Comparison of ENCODE assay signal across 9 cellular contexts in genomic region chr2:241734208-241734466, GRCh38.
A peak's percentile ranks its signal among the peaks of the same experiment; 100 is the strongest.
DNase-seq lines count a peak whose midpoint lies in the region; ATAC-seq and TF ChIP-seq lines count a peak whose summit lies in the region.
"Had no signal": no experiment of that assay in that cellular context is flagged by ENCODE, and none has a peak within 500 bp of the region (broad histone marks: within the 10 kb centered on the region; RNA-seq: fewer than 3 reads in every experiment).

No MANE protein-coding gene starts in this region.

- H3K4me1 Mint-ChIP-seq in dendritic cell treated with granulocyte-macrophage colony-stimulating factor and Interleukin-4, amounts not matched to agents 40 ng/mL and 50 ng/mL, for 4 days (ENCODE audit: low read depth) = peaks cover 49% of the 10 kb centered on the region

- peaks cover 6% of the 10 kb centered on the region for H3K79me2 ChIP-seq in parathyroid adenoma

- H3K36me3 Mint-ChIP-seq in dendritic cell treated with granulocyte-macrophage colony-stimulating factor and Interleukin-4, amounts not matched to agents 40 ng/mL and 50 ng/mL, for 4 days (ENCODE audit: low read depth) = peaks cover 20% of the 10 kb centered on the region

- H3K27ac ChIP-seq in parathyroid adenoma = peak overlapping the region; percentile 20

- no peaks in the 10 kb centered on the region for H3K9me3 Mint-ChIP-seq in dendritic cell treated with granulocyte-macrophage colony-stimulating factor and Interleukin-4, amounts not matched to agents 40 ng/mL and 50 ng/mL, for 4 days
- H3K9me3 Mint-ChIP-seq: activated T-cell treated with anti-CD3 and anti-CD28 coated beads, Interleukin-2, amount 50 U/mL, for 4 hours had no signal

- no peaks in the 10 kb centered on the region for H3K4me1 ChIP-seq in parathyroid adenoma

- H3K9ac ChIP-seq in parathyroid adenoma = no peak overlapping the region

- no peak for DNase-seq in activated effector memory CD4-positive, alpha-beta T cell treated with anti-CD3 and anti-CD28 coated beads, Interleukin-2, amount 50 U/mL, for 16 hours
- no peak for DNase-seq in UCSD-AML1 (lab: John Stamatoyannopoulos, UW; ENCODE audit: unreplicated experiment)

- peak overlapping the region; percentile 55 for H3K4me2 ChIP-seq in parathyroid adenoma (ENCODE audit: low read length)

- H3K27me3 ChIP-seq in parathyroid adenoma (ENCODE audit: control insufficient read depth, insufficient read depth, low read length) = no peaks in the 10 kb centered on the region

- peak overlapping the region; percentile 90 for H2AFZ ChIP-seq in parathyroid adenoma

- peaks cover 6% of the 10 kb centered on the region for H3K27me3 Mint-ChIP-seq in dendritic cell treated with granulocyte-macrophage colony-stimulating factor and Interleukin-4, amounts not matched to agents 40 ng/mL and 50 ng/mL, for 4 days

- H3K27ac Mint-ChIP-seq in dendritic cell treated with granulocyte-macrophage colony-stimulating factor and Interleukin-4, amounts not matched to agents 40 ng/mL and 50 ng/mL, for 4 days = peak overlapping the region; percentile 70

- ATAC-seq in GM19438 (IDR thresholded peaks at IDR 0.05; ENCODE audit: low read depth, unreplicated experiment) (peak; percentile 30), HG03571 (IDR thresholded peaks at IDR 0.05; ENCODE audit: unreplicated experiment) (peak; percentile 22), GM21526 (IDR thresholded peaks at IDR 0.05; ENCODE audit: low FRiP score, unreplicated experiment) (no peak), GM18519 (IDR thresholded peaks at IDR 0.05; ENCODE audit: low FRiP score, unreplicated experiment) (no peak)

- H3K9me3 ChIP-seq in parathyroid adenoma (ENCODE audit: control insufficient read depth, low read length) = no peaks in the 10 kb centered on the region

- H3K4me3 ChIP-seq in parathyroid adenoma (ENCODE audit: low read depth, low read length) = peak overlapping the region; percentile 39

- intact Hi-C loops in dendritic cell treated with granulocyte-macrophage colony-stimulating factor and Interleukin-4, amounts not matched to agents 40 ng/mL and 50 ng/mL, for 4 days (cut with micrococcal nuclease) = loop anchor here (2.0 to 10.0 kb wide), 3 partner anchors 31 to 151 kb away; partner anchors contain the start of genes DTYMK and ING5

- H3K4me3 Mint-ChIP-seq in dendritic cell treated with granulocyte-macrophage colony-stimulating factor and Interleukin-4, amounts not matched to agents 40 ng/mL and 50 ng/mL, for 4 days = peak overlapping the region; percentile 82

- no peaks in the 10 kb centered on the region for H3K36me3 ChIP-seq in parathyroid adenoma (ENCODE audit: control insufficient read depth, insufficient read depth, low read length)

- no peak for TF ChIP-seq CTCF in parathyroid adenoma (IDR thresholded peaks at IDR 0.05)

Comparison
In these comparisons a context has a peak if more than half of its experiments do, and no peak if none do; other contexts are left out.
1. ATAC-seq: peak in GM19438 (single experiment) and HG03571 (single experiment); none in GM21526 (single experiment) and GM18519 (single experiment).